26 cellular contexts compared by ENCODE assay signal in genomic region chr10:10197423-10197822, GRCh38.
"Had no signal": no experiment of that assay in that cellular context is flagged by ENCODE, and none has a peak within 500 bp of the region (broad histone marks: within the 10 kb centered on the region; RNA-seq: fewer than 3 reads in every experiment).

No MANE protein-coding gene starts in this region.

- H3K4me3 Mint-ChIP-seq: dendritic cell treated with granulocyte-macrophage colony-stimulating factor and Interleukin-4, amounts not matched to agents 40 ng/mL and 50 ng/mL, for 4 days; effector memory CD8-positive, alpha-beta T cell; endodermal cell; mesothelial cell of epicardium had no signal

- H3K27me3 ChIP-seq: colonic mucosa, esophagus squamous epithelium, gastrocnemius medialis, heart right ventricle, left lung had no signal

- H3K9me3 Mint-ChIP-seq: endodermal cell had no signal

- H3K9me3 ChIP-seq: colonic mucosa, esophagus squamous epithelium, gastrocnemius medialis, heart right ventricle, left lung, lower lobe of right lung, mucosa of descending colon had no signal

- ATAC-seq: effector memory CD8-positive, alpha-beta T cell; esophagus mucosa; gastrocnemius medialis; heart right ventricle; left cardiac atrium; left lung; left ventricle myocardium superior; lower lobe of right lung; mucosa of descending colon had no signal

- FAIRE-seq: endometrium, islet of Langerhans, keratinocyte had no signal

- H3K4me3 ChIP-seq: colonic mucosa, esophagus squamous epithelium, gastrocnemius medialis, heart right ventricle, left lung, lower lobe of right lung, mucosa of descending colon had no signal

- H3K27ac ChIP-seq: colonic mucosa, epithelial cell of prostate, esophagus squamous epithelium, gastrocnemius medialis, heart right ventricle, left lung, lower lobe of right lung had no signal

- H3K36me3 ChIP-seq: colonic mucosa, esophagus squamous epithelium, gastrocnemius medialis, heart right ventricle, left lung, lower lobe of right lung had no signal

- H3K27ac Mint-ChIP-seq: dendritic cell treated with granulocyte-macrophage colony-stimulating factor and Interleukin-4, amounts not matched to agents 40 ng/mL and 50 ng/mL, for 4 days; effector memory CD8-positive, alpha-beta T cell; endodermal cell; mesothelial cell of epicardium had no signal

- H3K27me3 Mint-ChIP-seq: dendritic cell treated with granulocyte-macrophage colony-stimulating factor and Interleukin-4, amounts not matched to agents 40 ng/mL and 50 ng/mL, for 4 days; effector memory CD8-positive, alpha-beta T cell had no signal

- DNase-seq: colonic mucosa; cortex of kidney; effector CD8-positive, alpha-beta T cell; effector memory CD8-positive, alpha-beta T cell; endodermal cell; erythroblast; esophagus squamous epithelium; foreskin fibroblast; foreskin melanocyte; gastrocnemius medialis; glutamatergic neuron; heart right ventricle; hippocampal formation; left cardiac atrium; left lung; left ventricle myocardium superior; lower lobe of right lung; mesenchymal stem cell; mucosa of descending colon had no signal

- H3K36me3 Mint-ChIP-seq: mesothelial cell of epicardium had no signal

- H3K4me1 ChIP-seq: colonic mucosa, esophagus squamous epithelium, gastrocnemius medialis, heart right ventricle, left lung, lower lobe of right lung had no signal
